In the genomic region with DNA sequence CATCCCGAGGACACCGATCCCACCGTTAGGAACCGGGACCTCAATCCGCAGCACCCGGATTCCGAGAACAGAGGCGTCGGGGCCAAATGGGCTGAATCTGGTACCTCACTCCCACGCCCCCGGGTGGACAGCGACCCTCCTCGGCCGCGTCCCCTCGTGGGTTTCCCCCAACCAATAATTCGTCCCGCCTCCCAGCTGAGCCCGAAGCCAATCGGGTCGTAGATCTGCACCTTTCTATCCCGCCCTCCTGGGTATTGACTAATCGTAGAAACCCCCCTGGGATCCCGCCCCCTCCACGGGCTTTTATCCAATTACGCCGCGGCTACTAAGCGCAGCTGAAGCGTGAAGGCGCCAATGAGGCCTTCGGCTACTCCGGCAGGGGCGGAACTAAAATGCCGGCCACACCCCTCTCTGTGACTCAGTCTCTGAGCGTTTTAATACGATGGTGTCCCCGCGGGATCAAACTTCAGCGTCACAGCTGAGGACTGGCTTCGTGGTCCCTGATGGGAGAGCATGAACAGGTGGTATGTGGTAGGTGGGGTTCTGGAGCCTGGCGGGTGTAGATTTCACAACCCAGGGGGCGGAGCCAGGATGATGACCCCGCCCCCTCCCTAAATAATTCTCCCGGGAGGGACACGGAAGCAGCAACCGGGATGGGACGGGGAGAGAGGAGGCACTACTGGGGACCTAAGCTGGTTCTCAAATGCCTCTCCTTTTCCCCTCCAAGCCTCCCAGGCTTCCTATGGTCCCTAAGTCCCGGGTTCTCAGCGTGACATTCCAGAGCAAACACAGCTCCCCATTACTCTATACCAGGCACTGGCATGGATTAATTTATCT, we compare ENCODE assay signal across 8 cellular contexts. TPM values are rescaled to one million over a fixed set of nuclear protein-coding genes. Genes with fewer than 3 reads are reported as not detected.
DNase-seq lines count a peak whose midpoint lies in the region; ATAC-seq and TF ChIP-seq lines count a peak whose summit lies in the region.

A gene with protein sequence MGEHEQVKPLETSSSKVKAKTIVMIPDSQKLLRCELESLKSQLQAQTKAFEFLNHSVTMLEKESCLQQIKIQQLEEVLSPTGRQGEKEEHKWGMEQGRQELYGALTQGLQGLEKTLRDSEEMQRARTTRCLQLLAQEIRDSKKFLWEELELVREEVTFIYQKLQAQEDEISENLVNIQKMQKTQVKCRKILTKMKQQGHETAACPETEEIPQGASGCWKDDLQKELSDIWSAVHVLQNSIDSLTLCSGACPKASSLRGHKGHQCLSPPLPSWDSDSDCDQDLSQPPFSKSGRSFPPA (plus strand): TSS at position 416 of the 837 bp plus-strand sequence. CDS start 88 bp downstream, at position 504.
TSS of gene TMEM205 (minus strand) at position 165 of the 837 bp plus-strand sequence. CDS start 649 bp downstream, outside the sequence.

- H3K4me1 ChIP-seq in mucosa of descending colon (ENCODE audit: low read depth) = peaks cover 25% of the 10 kb centered on the region

- no peaks in the 10 kb centered on the region for H3K27me3 Mint-ChIP-seq in IgD-negative memory B cell

- DNase-seq in DMS153 treated with DMSO at 0.1 percent for 48 hours (lab: John Stamatoyannopoulos, UW; ENCODE audit: unreplicated experiment) (peak; percentile 98), OCI-M2 (lab: John Stamatoyannopoulos, UW; ENCODE audit: unreplicated experiment) (peak; percentile 100), activated T-cell treated with anti-CD3 and anti-CD28 coated beads for 48 hours (ENCODE audit: low read depth) (peak; percentile 96), epithelial cell of prostate (ENCODE audit: low read depth, low spot score) (peak; percentile 95), mucosa of descending colon (peak; percentile 98 to 99 (median 99))
- DNase-seq in stimulated activated CD8-positive, alpha-beta memory T cell treated with anti-CD3 and anti-CD28 coated beads, Interleukin-4, amount 100 ng/mL, for 24 hours (ENCODE audit: low read depth) = peak; percentile 98

- peak; percentile 25 for TF ChIP-seq CTCF in mucosa of descending colon (IDR thresholded peaks at IDR 0.05)

- intact Hi-C loops in mucosa of descending colon (cut with DNase I, micrococcal nuclease) = no loop called here

- H3K36me3 Mint-ChIP-seq in IgD-negative memory B cell = peaks cover 4% of the 10 kb centered on the region

- H3K4me3 Mint-ChIP-seq in IgD-negative memory B cell = peak within 1 kb of the TSS; percentile 89 to 100 (median 98)

- H3K9me3 Mint-ChIP-seq in IgD-negative memory B cell = peaks cover 0 to 2% (median 0%) of the 10 kb centered on the region in 3 donors

- ATAC-seq in GM21529 (IDR thresholded peaks at IDR 0.05; ENCODE audit: unreplicated experiment) = peak; percentile 84
- ATAC-seq in mucosa of descending colon = peak; percentile 96

- no peaks in the 10 kb centered on the region for H3K9me3 ChIP-seq in mucosa of descending colon

- peak within 1 kb of the TSS; percentile 44 for H3K4me3 ChIP-seq in mucosa of descending colon

- peaks cover 11 to 20% (median 19%) of the 10 kb centered on the region in 3 donors for H3K4me1 Mint-ChIP-seq in IgD-negative memory B cell

- peak within 1 kb of the TSS; percentile 79 to 95 (median 93) for H3K27ac Mint-ChIP-seq in IgD-negative memory B cell

- H3K27ac ChIP-seq in epithelial cell of prostate = peak within 1 kb of the TSS; percentile 53

- H3K36me3 ChIP-seq in mucosa of descending colon (ENCODE audit: low read depth) = peaks cover 3% of the 10 kb centered on the region

RNA-seq across cellular contexts. Expression of the first gene that starts in this region (rescaled TPM):
- 24.1 TPM for polyA plus RNA-seq in IgD-negative memory B cell
- 10 to 100 TPM; 27.4 to 40.5 (median 38.8) TPM for total RNA-seq in mucosa of descending colon

RNA-seq across cellular contexts. Expression of gene TMEM205, which starts in this region (rescaled TPM):
- 101 TPM for polyA plus RNA-seq in IgD-negative memory B cell
- total RNA-seq in mucosa of descending colon = 10 to 100 TPM; 37.3 to 61.8 (median 55.7) TPM

Comparison
In these comparisons a context has a peak if more than half of its experiments do, and no peak if none do; other contexts are left out.
1. Peak in every context shown above with its lines: DNase-seq, ATAC-seq, H3K4me3 ChIP-seq and H3K27ac ChIP-seq.